9 cellular contexts compared by ENCODE assay signal in the genomic region with DNA sequence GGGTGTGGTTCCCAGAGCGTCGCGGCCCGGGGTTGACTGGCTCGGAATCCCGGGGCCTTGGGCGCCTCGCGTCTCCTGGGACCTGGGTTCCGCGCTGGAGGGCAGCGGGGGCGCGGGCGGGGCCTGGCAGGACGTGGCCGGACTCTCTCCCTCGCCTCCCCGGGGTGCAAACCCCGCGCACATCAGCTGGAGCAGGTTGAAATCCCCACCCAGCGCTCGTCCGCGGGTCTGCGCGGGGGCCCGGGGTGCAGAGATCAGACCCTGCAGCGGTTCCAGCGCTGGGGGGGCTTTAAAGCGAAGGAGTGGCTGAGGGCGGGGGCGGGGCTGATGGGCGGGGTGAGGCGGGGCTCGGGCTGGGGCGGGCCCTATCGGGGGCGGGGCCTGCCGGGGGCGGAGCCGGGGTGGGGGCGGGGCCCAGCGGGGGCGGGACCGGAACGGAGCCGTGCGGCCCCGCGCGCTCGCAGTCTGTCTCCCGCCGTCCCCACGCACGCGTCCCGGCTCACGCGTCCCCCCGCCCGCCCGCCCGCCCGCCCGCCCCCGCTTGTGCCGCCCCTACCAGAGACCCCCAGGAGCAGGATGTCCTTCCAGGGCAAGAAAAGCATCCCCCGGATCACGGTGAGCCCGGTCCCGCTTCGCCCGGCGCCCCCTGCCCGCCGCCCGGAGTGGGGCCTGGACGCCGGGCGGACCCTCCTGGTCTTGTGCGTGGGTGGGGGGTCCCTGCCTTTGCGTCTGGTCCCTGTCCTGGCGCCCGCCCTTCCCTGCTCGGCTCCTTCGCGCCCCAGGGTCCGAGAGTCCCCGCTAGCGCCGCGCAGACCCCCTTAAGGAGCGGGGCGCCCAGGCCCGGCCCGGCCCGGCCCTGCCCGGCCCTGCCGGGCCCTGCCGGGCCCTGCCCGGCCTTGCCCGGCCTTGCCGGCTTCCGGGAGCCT. TPM values are rescaled to one million over a fixed set of nuclear protein-coding genes. Genes with fewer than 3 reads are reported as not detected.
A peak's percentile ranks its signal among the peaks of the same experiment; 100 is the strongest.
DNase-seq lines count a peak whose midpoint lies in the region; ATAC-seq and TF ChIP-seq lines count a peak whose summit lies in the region.
"Had no signal": no experiment of that assay in that cellular context is flagged by ENCODE, and none has a peak within 500 bp of the region (broad histone marks: within the 10 kb centered on the region; RNA-seq: fewer than 3 reads in every experiment).

Gene DPYSL4 (plus strand): TSS at position 461 of the 926 bp plus-strand sequence. CDS start 116 bp downstream, at position 577.

- ATAC-seq in HCT116 (peak; percentile 78), Right ventricle myocardium inferior (peak; percentile 70), psoas muscle (peak; percentile 53 to 84 (median 69)), GM21515 (IDR thresholded peaks at IDR 0.05; ENCODE audit: unreplicated experiment) (no peak), HG02852 (IDR thresholded peaks at IDR 0.05; ENCODE audit: unreplicated experiment) (no peak), GM21723 (IDR thresholded peaks at IDR 0.05; ENCODE audit: unreplicated experiment) (no peak)

- no TSS peak for BruUV-seq in HCT116 (replicated peaks; lab: Mats Ljungman, UMichigan)

- no peaks in the 10 kb centered on the region for H3K9me2 ChIP-seq in HCT116 (ENCODE audit: insufficient read depth)

- no peaks in the 10 kb centered on the region for H3K79me2 ChIP-seq in HCT116 (ENCODE audit: insufficient read depth, low read length)

- 1 to 2% (median 1%) methylated on average over 31 to 105 of the region's 106 CpGs for WGBS in psoas muscle, 3 donors

- peak within 1 kb of the TSS; percentile 42 for H3K4me2 ChIP-seq in HCT116 (ENCODE audit: low read length)

- no peak for TF ChIP-seq RAD21 in HCT116 (IDR thresholded peaks at IDR 0.05; ENCODE audit: low read depth)

- H3K27ac ChIP-seq in AG04450 (ENCODE audit: low read depth, low read length) (no peak within 1 kb of the TSS), HCT116 (ENCODE audit: low read depth, low read length) (no peak within 1 kb of the TSS), psoas muscle (no peak within 1 kb of the TSS)
- H3K27ac ChIP-seq: adrenal gland had no signal

- no peak within 1 kb of the TSS for H2AFZ ChIP-seq in HCT116 (ENCODE audit: low read depth, low read length, poor library complexity, severe bottlenecking)

- intact Hi-C loops in HCT116 (cut with micrococcal nuclease) (no loop called here), Right ventricle myocardium inferior (cut with DNase I) (no loop called here), psoas muscle (cut with DNase I) (no loop called here)

- DNase-seq in AG04450 (ENCODE audit: low read depth, low spot score) (no peak), HCT116 (ENCODE audit: low read depth, low spot score) (no peak), activated T-cell treated with anti-CD3 and anti-CD28 coated beads for 48 hours (ENCODE audit: low read depth) (peak; percentile 15), Right ventricle myocardium inferior (ENCODE audit: missing footprints) (no peak), psoas muscle (no peak)

- H3K36me3 ChIP-seq in HCT116 (ENCODE audit: control insufficient read depth in 1 of 2, insufficient read depth in 2 of 2, low read length in 2 of 2) (no peaks in the 10 kb centered on the region), psoas muscle (ENCODE audit: insufficient read depth in 1 of 2, low read depth in 1 of 2) (no peaks in the 10 kb centered on the region)
- H3K36me3 ChIP-seq: adrenal gland had no signal

- RAD21 ChIA-PET in HCT116 (lab: Charles Lee; ENCODE audit: low non-redundant PET in 1 of 2, low total read pairs in 2 of 2, uncharacterized antibody in 2 of 2, unreplicated experiment in 2 of 2): no interaction called here

- CTCF ChIA-PET in AG04450 (lab: Charles Lee) (no interaction called here), HCT116 (lab: Charles Lee) (no interaction called here)

- no peaks in the 10 kb centered on the region for H4K20me1 ChIP-seq in HCT116 (ENCODE audit: insufficient read depth)

- peak within 1 kb of the TSS; percentile 67 for H3K4me3 ChIP-seq in AG04450 (ENCODE audit: low read depth, low read length)
- H3K4me3 ChIP-seq in HCT116 (replicated peaks in 1 of 2; ENCODE audit: low read depth in 1 of 2, low read length in 2 of 2): peak within 1 kb of the TSS; percentile 37 to 40
- H3K4me3 ChIP-seq in psoas muscle: peak within 1 kb of the TSS; percentile 57

- POLR2A ChIA-PET in AG04450 (lab: Yijun Ruan, JAX): no interaction called here
- POLR2A ChIA-PET in HCT116 (lab: Charles Lee): no interaction called here

- H3K9me3 ChIP-seq in AG04450 (ENCODE audit: control insufficient read depth, insufficient read depth, low read length) (peaks cover 4% of the 10 kb centered on the region; the same call in 1 of the 2 replicates), HCT116 (ENCODE audit: control insufficient read depth in 1 of 2, insufficient read depth in 1 of 2, low read depth in 1 of 2, low read length in 2 of 2) (no peaks in the 10 kb centered on the region), psoas muscle (no peaks in the 10 kb centered on the region)
- H3K9me3 ChIP-seq: adrenal gland had no signal

- no peak for TF ChIP-seq CTCF in AG04450 (IDR thresholded peaks at IDR 0.05; ENCODE audit: low read depth, low read length)
- no peak for TF ChIP-seq CTCF in HCT116 (IDR thresholded peaks at IDR 0.05 in 2 of 3, conservative IDR thresholded peaks at IDR 0.05 in 1 of 3; ENCODE audit: borderline replicate concordance in 1 of 3, insufficient read depth in 1 of 3, low read depth in 2 of 3, low read length in 2 of 3)
- TF ChIP-seq CTCF in psoas muscle (IDR thresholded peaks at IDR 0.05): no peak

- H3K27me3 ChIP-seq in AG04450 (ENCODE audit: control insufficient read depth, insufficient read depth, low read length): peaks cover 29% of the 10 kb centered on the region
- no peaks in the 10 kb centered on the region for H3K27me3 ChIP-seq in HCT116 (ENCODE audit: insufficient read depth, low read length)
- peaks cover 0 to 74% (median 19%) of the 10 kb centered on the region in 3 donors for H3K27me3 ChIP-seq in psoas muscle (ENCODE audit: insufficient read depth in 3 of 3, low read length in 2 of 3)

- H3K4me1 ChIP-seq in HCT116 (ENCODE audit: control insufficient read depth in 1 of 2, insufficient read depth in 2 of 2, low read length in 2 of 2): no peaks in the 10 kb centered on the region
- peaks cover 13% of the 10 kb centered on the region for H3K4me1 ChIP-seq in psoas muscle

- TF ChIP-seq POLR2A in HCT116 (IDR thresholded peaks at IDR 0.05; ENCODE audit: borderline replicate concordance, extremely low read depth, insufficient read depth, insufficient read length): no peak

- H3K9ac ChIP-seq in HCT116 (ENCODE audit: low read length): no peak within 1 kb of the TSS

TF ChIP-seq in HCT116, 20 proteins besides CTCF, POLR2A, EP300 and RAD21 (continues in another document):
- TF ChIP-seq, protein P1, sequence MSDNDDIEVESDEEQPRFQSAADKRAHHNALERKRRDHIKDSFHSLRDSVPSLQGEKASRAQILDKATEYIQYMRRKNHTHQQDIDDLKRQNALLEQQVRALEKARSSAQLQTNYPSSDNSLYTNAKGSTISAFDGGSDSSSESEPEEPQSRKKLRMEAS (IDR thresholded peaks at IDR 0.05): no peak
- TF ChIP-seq EZH2 (IDR thresholded peaks at IDR 0.05): no peak
- TF ChIP-seq POLR2AphosphoS5 (IDR thresholded peaks at IDR 0.05; ENCODE audit: low read depth, low read length): no peak
- no peak for TF ChIP-seq EGR1 (IDR thresholded peaks at IDR 0.05; ENCODE audit: low read depth)
- no peak for TF ChIP-seq EZH2phosphoT487 (IDR thresholded peaks at IDR 0.05; ENCODE audit: borderline replicate concordance)
- no peak for TF ChIP-seq SP1 (IDR thresholded peaks at IDR 0.05; ENCODE audit: low read depth)
- TF ChIP-seq TCF7L2 (IDR thresholded peaks at IDR 0.05; ENCODE audit: borderline replicate concordance, extremely low read depth, insufficient read depth, insufficient read length): no peak
- TF ChIP-seq, protein P2, sequence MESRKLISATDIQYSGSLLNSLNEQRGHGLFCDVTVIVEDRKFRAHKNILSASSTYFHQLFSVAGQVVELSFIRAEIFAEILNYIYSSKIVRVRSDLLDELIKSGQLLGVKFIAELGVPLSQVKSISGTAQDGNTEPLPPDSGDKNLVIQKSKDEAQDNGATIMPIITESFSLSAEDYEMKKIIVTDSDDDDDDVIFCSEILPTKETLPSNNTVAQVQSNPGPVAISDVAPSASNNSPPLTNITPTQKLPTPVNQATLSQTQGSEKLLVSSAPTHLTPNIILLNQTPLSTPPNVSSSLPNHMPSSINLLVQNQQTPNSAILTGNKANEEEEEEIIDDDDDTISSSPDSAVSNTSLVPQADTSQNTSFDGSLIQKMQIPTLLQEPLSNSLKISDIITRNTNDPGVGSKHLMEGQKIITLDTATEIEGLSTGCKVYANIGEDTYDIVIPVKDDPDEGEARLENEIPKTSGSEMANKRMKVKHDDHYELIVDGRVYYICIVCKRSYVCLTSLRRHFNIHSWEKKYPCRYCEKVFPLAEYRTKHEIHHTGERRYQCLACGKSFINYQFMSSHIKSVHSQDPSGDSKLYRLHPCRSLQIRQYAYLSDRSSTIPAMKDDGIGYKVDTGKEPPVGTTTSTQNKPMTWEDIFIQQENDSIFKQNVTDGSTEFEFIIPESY (IDR thresholded peaks at IDR 0.05; ENCODE audit: extremely low read depth, insufficient replicate concordance, low read length): no peak

RNA-seq across cellular contexts. Expression of gene DPYSL4, which starts in this region (rescaled TPM):
- polyA plus RNA-seq in AG04450 (2011; rRNA removed) (9.0 and 12.7 TPM in 2 replicates), psoas muscle (under 1 TPM; 0.30 to 0.39 (median 0.36) TPM)
- polyA minus RNA-seq in AG04450 (2011; rRNA and poly(A)+ RNA removed): 6.9 and 9.6 TPM in 2 replicates
- total RNA-seq in HCT116 (2021; ENCODE audit: unreplicated experiment) (5.4 TPM), Right ventricle myocardium inferior (24.9 TPM), psoas muscle (1 to 10 TPM in 1 of 4 donors, under 1 TPM in 3; 0.82 to 1.4 (median 0.85) TPM)
- polyA plus RNA-seq in HCT116 (2012): 9.7 and 10.0 TPM in 2 replicates

Comparison
In these comparisons a context has a peak if more than half of its experiments do, and no peak if none do; other contexts are left out.
1. ATAC-seq: peak in HCT116 (single experiment), Right ventricle myocardium inferior (single experiment) and psoas muscle (4 of 4); none in GM21515 (single experiment), HG02852 (single experiment) and GM21723 (single experiment).
2. Peak in every context shown above with its lines, with median percentiles within 50 percentile points of each other: H3K4me3 ChIP-seq.